Comparison of ENCODE assay signal across 7 cellular contexts in the genomic region with DNA sequence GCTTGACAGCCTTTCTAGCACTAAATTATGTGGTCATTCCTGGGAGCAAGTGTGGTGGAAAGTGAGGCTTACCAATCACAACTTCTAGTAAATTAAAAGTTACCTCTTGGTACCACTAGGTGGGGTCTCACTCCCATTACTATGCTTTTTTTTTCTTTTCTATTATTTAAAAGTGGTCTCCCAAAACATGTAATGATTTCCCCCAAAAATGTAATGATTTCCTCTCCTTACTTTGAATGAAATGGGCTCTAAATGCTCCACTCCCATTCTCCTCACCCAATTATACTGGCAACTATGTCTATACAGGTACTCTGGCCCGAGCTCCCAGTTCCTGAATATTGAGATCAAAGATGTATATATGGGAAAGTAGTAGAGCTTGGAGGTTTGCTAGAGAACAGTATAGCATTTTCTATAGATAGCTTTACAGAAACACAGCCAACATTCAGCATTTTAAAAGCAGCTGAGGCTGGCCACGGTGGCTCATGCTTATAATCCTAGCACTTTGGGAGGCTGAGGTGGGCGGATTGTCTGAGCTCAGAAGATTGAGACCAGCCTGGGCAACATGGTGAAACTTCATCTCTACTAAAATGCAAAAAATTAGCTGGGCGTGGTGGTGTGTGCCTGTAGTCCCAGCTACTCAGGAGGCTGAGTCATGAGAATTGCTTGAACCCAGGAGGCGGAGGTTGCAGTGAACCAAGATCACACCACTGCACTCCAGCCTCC.
DNase-seq lines count a peak whose midpoint lies in the region; ATAC-seq and TF ChIP-seq lines count a peak whose summit lies in the region.

No MANE protein-coding gene starts in this region.

- H3K9me2 ChIP-seq in DOHH2 (replicated peaks; ENCODE audit: control insufficient read depth, low read length): no peaks in the 10 kb centered on the region

- H2BK20ac ChIP-seq in IMR-90 (ENCODE audit: low read depth, low read length): no peak overlapping the region

- H2AK9ac ChIP-seq in IMR-90 (replicated peaks; ENCODE audit: low read depth, low read length, poor library complexity): no peak overlapping the region

- TF ChIP-seq POLR2A in IMR-90 (IDR thresholded peaks at IDR 0.05; ENCODE audit: low read depth, low read length): no peak
- no peak for TF ChIP-seq POLR2A in esophagus muscularis mucosa (IDR thresholded peaks at IDR 0.05; ENCODE audit: low read depth)

- H2BK120ac ChIP-seq in IMR-90 (ENCODE audit: low read depth, low read length) (no peak overlapping the region), mesendoderm (ENCODE audit: low read depth, low read length) (no peak overlapping the region)

- TF ChIP-seq CTCF in DOHH2 (IDR thresholded peaks at IDR 0.05; ENCODE audit: low read depth, low read length, poor library complexity, severe bottlenecking) (peak; percentile 62), IMR-90 (conservative IDR thresholded peaks at IDR 0.05; ENCODE audit: low read depth, low read length) (peak; percentile 56), ascending aorta (IDR thresholded peaks at IDR 0.05) (peak; percentile 4 to 34 (median 8)), esophagus muscularis mucosa (IDR thresholded peaks at IDR 0.05) (peak in 1 of 3 experiments; percentile 42)

- H3K9ac ChIP-seq in IMR-90 (ENCODE audit: low read depth, low read length): no peak overlapping the region
- no peak overlapping the region for H3K9ac ChIP-seq in mesendoderm (ENCODE audit: low read length)

- H3K79me1 ChIP-seq in IMR-90 (ENCODE audit: low read depth in 1 of 2, low read length in 2 of 2) (peaks cover 3% of the 10 kb centered on the region in 2 experiments; a peak in 2 of 4 replicates), mesendoderm (ENCODE audit: low read length) (no peaks in the 10 kb centered on the region)

- H2AK5ac ChIP-seq in IMR-90 (ENCODE audit: low read depth, low read length) (no peak overlapping the region), mesendoderm (ENCODE audit: low read length) (no peak overlapping the region)

- 0 out of 2 replicates have a peak, but pooled peaks cover 2% of the 10 kb centered on the region for H3F3A ChIP-seq in DOHH2 (ENCODE audit: control insufficient read depth, insufficient read depth)

- no peak for DNase-seq in IMR-90
- no peak for DNase-seq in ascending aorta (ENCODE audit: low spot score in 2 of 2)
- peak; percentile 37 for DNase-seq in mesendoderm
- DNase-seq in UCSD-AML1 (lab: John Stamatoyannopoulos, UW; ENCODE audit: unreplicated experiment): no peak
- DNase-seq in esophagus muscularis mucosa (ENCODE audit: extremely low spot score): no peak

- H3K23ac ChIP-seq in IMR-90 (ENCODE audit: low read depth, low read length) (no peak overlapping the region), mesendoderm (ENCODE audit: low read length) (no peak overlapping the region)

- dilution Hi-C loops in IMR-90 (cut with HindIII; ENCODE audit: low sequenced_read_pairs, unreplicated experiment): no loop called here

- H3K56ac ChIP-seq in IMR-90 (ENCODE audit: extremely low read depth, insufficient read depth, low read length) (no peak overlapping the region), mesendoderm (ENCODE audit: low read length) (no peak overlapping the region)

- ATAC-seq in IMR-90 (ENCODE audit: low read depth): peak; percentile 48; the same call in 1 of the 2 replicates
- no peak for ATAC-seq in HG03159 (IDR thresholded peaks at IDR 0.05; ENCODE audit: unreplicated experiment)

- peak; percentile 47 for TF ChIP-seq RAD21 in IMR-90 (IDR thresholded peaks at IDR 0.05; ENCODE audit: low read length)

- TF ChIP-seq EP300 in esophagus muscularis mucosa (IDR thresholded peaks at IDR 0.05): no peak

- H3K27ac ChIP-seq in DOHH2 (ENCODE audit: low read depth, low read length) (no peak overlapping the region), IMR-90 (ENCODE audit: insufficient read depth, low read length) (no peak overlapping the region), ascending aorta (no peak overlapping the region), mesendoderm (ENCODE audit: low read depth, low read length) (no peak overlapping the region), esophagus muscularis mucosa (replicated peaks in 1 of 4) (no peak overlapping the region)

- POLR2A ChIA-PET in IMR-90 (lab: Charles Lee; ENCODE audit: unreplicated experiment): no interaction called here

- peaks cover 7% of the 10 kb centered on the region for H3K36me3 ChIP-seq in DOHH2 (ENCODE audit: control insufficient read depth, low read length)
- H3K36me3 ChIP-seq in IMR-90 (ENCODE audit: control insufficient read depth, insufficient read depth, low read length): peaks cover 6% of the 10 kb centered on the region; the same call in 1 of the 2 replicates
- peaks cover 19 to 25% of the 10 kb centered on the region in 2 donors for H3K36me3 ChIP-seq in ascending aorta
- H3K36me3 ChIP-seq in mesendoderm (ENCODE audit: control insufficient read depth, insufficient read depth, low read length): no peaks in the 10 kb centered on the region
- peaks cover 5 to 42% (median 34%) of the 10 kb centered on the region in 4 donors for H3K36me3 ChIP-seq in esophagus muscularis mucosa

- no peak overlapping the region for H2BK15ac ChIP-seq in IMR-90 (ENCODE audit: low read depth, low read length)
- no peak overlapping the region for H2BK15ac ChIP-seq in mesendoderm (replicated peaks; ENCODE audit: low read depth)

- H4K91ac ChIP-seq in IMR-90 (ENCODE audit: insufficient read depth, low read depth, low read length): no peak overlapping the region

- H3K14ac ChIP-seq in IMR-90 (replicated peaks; ENCODE audit: low read depth, low read length): no peak overlapping the region

- no CpG with 5 or more reads among the region's 5 CpGs for WGBS in IMR-90 (ENCODE audit: extremely low coverage in 2 of 2, insufficient read length in 1 of 2), 2 experiments
- no CpG with 5 or more reads among the region's 5 CpGs for WGBS in mesendoderm (ENCODE audit: extremely low coverage, insufficient coverage, low lambda C conversion rate)
- 99% methylated on average over 5 of the region's 5 CpGs for WGBS in esophagus muscularis mucosa

- no peak overlapping the region for H3K4me2 ChIP-seq in DOHH2 (ENCODE audit: low read length)
- no peak overlapping the region for H3K4me2 ChIP-seq in IMR-90 (ENCODE audit: low read depth, low read length)
- no peak overlapping the region for H3K4me2 ChIP-seq in mesendoderm (ENCODE audit: low read length)

- CTCF ChIA-PET in IMR-90 (lab: Yijun Ruan, JAX): interaction anchor here (1.0 kb wide), 1 partner anchor 176 kb away, joined by 3 read pairs; no protein-coding TSS in a partner anchor

- no peaks in the 10 kb centered on the region for H3K27me3 ChIP-seq in DOHH2 (ENCODE audit: control insufficient read depth, low read length)
- H3K27me3 ChIP-seq in IMR-90 (ENCODE audit: control insufficient read depth, insufficient read depth, low read length): no peaks in the 10 kb centered on the region
- no peaks in the 10 kb centered on the region for H3K27me3 ChIP-seq in ascending aorta
- no peaks in the 10 kb centered on the region for H3K27me3 ChIP-seq in mesendoderm (ENCODE audit: insufficient read depth, low read length, poor library complexity)
- no peaks in the 10 kb centered on the region for H3K27me3 ChIP-seq in esophagus muscularis mucosa

- H4K20me1 ChIP-seq in DOHH2 (ENCODE audit: control insufficient read depth, insufficient read depth, low read depth, low read length) (no peaks in the 10 kb centered on the region), IMR-90 (ENCODE audit: insufficient read depth, low read length) (peaks cover 4% of the 10 kb centered on the region; the same call in 1 of the 2 replicates)

- no TSS peak for BruUV-seq in IMR-90 (replicated peaks; lab: Mats Ljungman, UMichigan)

- no peak overlapping the region for H3K4me3 ChIP-seq in DOHH2 (ENCODE audit: low read length)
- no peak overlapping the region for H3K4me3 ChIP-seq in IMR-90 (ENCODE audit: insufficient read depth, low read depth, low read length)
- no peak overlapping the region for H3K4me3 ChIP-seq in ascending aorta
- no peak overlapping the region for H3K4me3 ChIP-seq in mesendoderm (ENCODE audit: low read length)
- H3K4me3 ChIP-seq in esophagus muscularis mucosa: no peak overlapping the region

- H4K5ac ChIP-seq in IMR-90 (ENCODE audit: low read depth, low read length): no peak overlapping the region
- H4K5ac ChIP-seq in mesendoderm (ENCODE audit: low read length): no peak overlapping the region

- H3K4me1 ChIP-seq in DOHH2 (ENCODE audit: control insufficient read depth, low read length) (no peaks in the 10 kb centered on the region), IMR-90 (ENCODE audit: control insufficient read depth, insufficient read depth, low read length) (peaks cover 14% of the 10 kb centered on the region), ascending aorta (no peaks in the 10 kb centered on the region), mesendoderm (ENCODE audit: control insufficient read depth, low read depth, low read length) (no peaks in the 10 kb centered on the region), esophagus muscularis mucosa (peaks cover 0 to 5% (median 0%) of the 10 kb centered on the region in 4 donors)

- no peak overlapping the region for H2BK5ac ChIP-seq in IMR-90 (ENCODE audit: low read depth, low read length, poor library complexity, severe bottlenecking)
- no peak overlapping the region for H2BK5ac ChIP-seq in mesendoderm (ENCODE audit: low read length)

- H3K9me1 ChIP-seq in IMR-90 (ENCODE audit: insufficient read depth, low read length): peaks cover 8% of the 10 kb centered on the region; the same call in 1 of the 2 replicates

- H3K9me3 ChIP-seq in DOHH2 (ENCODE audit: control insufficient read depth, insufficient read depth, low read length) (no peaks in the 10 kb centered on the region), IMR-90 (ENCODE audit: control insufficient read depth, insufficient read depth, low read length) (no peaks in the 10 kb centered on the region), ascending aorta (no peaks in the 10 kb centered on the region), esophagus muscularis mucosa (no peaks in the 10 kb centered on the region)

- peak overlapping the region; percentile 40; the same call in 1 of the 2 replicates for H3K18ac ChIP-seq in IMR-90 (ENCODE audit: low read depth, low read length)
- no peak overlapping the region for H3K18ac ChIP-seq in mesendoderm (ENCODE audit: low read length)

- H2AFZ ChIP-seq in IMR-90 (replicated peaks; ENCODE audit: low read length, poor library complexity): no peak overlapping the region

- H4K8ac ChIP-seq in IMR-90 (ENCODE audit: low read depth in 2 of 2, low read length in 2 of 2) (no peak overlapping the region), mesendoderm (ENCODE audit: low read depth, low read length) (no peak overlapping the region)

- in situ Hi-C loops in IMR-90 (cut with MboI; ENCODE audit: low sequenced_read_pairs): loop anchor here (25.0 kb wide), 1 partner anchor 478 kb away; no protein-coding TSS in a partner anchor

- intact Hi-C loops in IMR-90 (cut with micrococcal nuclease): loop anchor here (5.0 to 10.0 kb wide), 4 partner anchors 123 to 478 kb away; partner anchors contain the start of gene MCCC1
- intact Hi-C loops in ascending aorta (cut with DNase I): no loop called here
- intact Hi-C loops in esophagus muscularis mucosa (cut with DNase I): no loop called here

- H3K4ac ChIP-seq in IMR-90 (ENCODE audit: low read depth, low read length) (no peak overlapping the region), mesendoderm (ENCODE audit: low read depth, low read length) (no peak overlapping the region)

- H3K79me2 ChIP-seq in DOHH2 (ENCODE audit: control insufficient read depth, low read length) (no peaks in the 10 kb centered on the region), mesendoderm (ENCODE audit: control insufficient read depth, insufficient read depth, low read length) (no peaks in the 10 kb centered on the region)
